In genomic region chr15:48494646-48495045, GRCh38 we compare ENCODE assay signal across 23 cellular contexts.
DNase-seq lines count a peak whose midpoint lies in the region; ATAC-seq, FAIRE-seq and TF ChIP-seq lines count a peak whose summit lies in the region.
"Had no signal": no experiment of that assay in that cellular context is flagged by ENCODE, and none has a peak within 500 bp of the region (broad histone marks: within the 10 kb centered on the region; RNA-seq: fewer than 3 reads in every experiment).

No MANE protein-coding gene starts in this region.

- H2AFZ ChIP-seq in IMR-90 (replicated peaks; ENCODE audit: low read length, poor library complexity) (no peak overlapping the region), astrocyte (ENCODE audit: low read depth, low read length) (no peak overlapping the region)

- H3K18ac ChIP-seq in IMR-90 (ENCODE audit: low read depth, low read length), result peak overlapping the region; percentile 94

- no peak overlapping the region for H3K4me3 Mint-ChIP-seq in astrocyte (ENCODE audit: unreplicated experiment)
- H3K4me3 Mint-ChIP-seq: activated CD4-positive, alpha-beta memory T cell treated with anti-CD3 and anti-CD28 coated beads, Interleukin-2, amount 10 ng/mL, durations not matched to agents 7 days and 5 days; activated T-cell treated with anti-CD3 and anti-CD28 coated beads, Interleukin-2, amount 50 U/mL, for 4 hours had no signal

- no peaks in the 10 kb centered on the region for H3K9me3 Mint-ChIP-seq in astrocyte (ENCODE audit: unreplicated experiment)
- H3K9me3 Mint-ChIP-seq: activated CD4-positive, alpha-beta memory T cell treated with anti-CD3 and anti-CD28 coated beads, Interleukin-2, amount 10 ng/mL, durations not matched to agents 7 days and 5 days; activated naive CD4-positive, alpha-beta T cell treated with anti-CD3 and anti-CD28 coated beads, Interleukin-2, amount 50 U/mL, for 72 hours; activated T-cell treated with anti-CD3 and anti-CD28 coated beads, Interleukin-2, amount 50 U/mL, for 4 hours had no signal

- H2BK15ac ChIP-seq in IMR-90 (ENCODE audit: low read depth, low read length), result peak overlapping the region; percentile 81

- H4K20me1 ChIP-seq in IMR-90 (ENCODE audit: insufficient read depth, low read length) (no peaks in the 10 kb centered on the region), astrocyte (ENCODE audit: insufficient read depth, low read length) (no peaks in the 10 kb centered on the region)

- peaks cover 12% of the 10 kb centered on the region for H3K9me1 ChIP-seq in IMR-90 (ENCODE audit: insufficient read depth, low read length)

- H3K36me3 Mint-ChIP-seq in astrocyte (ENCODE audit: low read depth, unreplicated experiment), result peaks cover 33% of the 10 kb centered on the region
- H3K36me3 Mint-ChIP-seq: activated naive CD4-positive, alpha-beta T cell treated with anti-CD3 and anti-CD28 coated beads, Interleukin-2, amount 50 U/mL, for 72 hours had no signal

- H3K4me1 ChIP-seq in IMR-90 (ENCODE audit: control insufficient read depth, insufficient read depth, low read length), result peaks cover 12% of the 10 kb centered on the region
- H3K4me1 ChIP-seq in astrocyte (ENCODE audit: insufficient read depth, low read length), result peaks cover 28% of the 10 kb centered on the region
- no peaks in the 10 kb centered on the region for H3K4me1 ChIP-seq in upper lobe of right lung
- H3K4me1 ChIP-seq: Peyer's patch, thyroid gland had no signal

- H2BK20ac ChIP-seq in IMR-90 (ENCODE audit: low read depth, low read length), result peak overlapping the region; percentile 72

- H3K27me3 ChIP-seq in IMR-90 (ENCODE audit: control insufficient read depth, insufficient read depth, low read length) (no peaks in the 10 kb centered on the region), astrocyte (ENCODE audit: insufficient read depth, low read length) (no peaks in the 10 kb centered on the region), upper lobe of right lung (no peaks in the 10 kb centered on the region)
- H3K27me3 ChIP-seq: cardiac muscle cell, Peyer's patch, thyroid gland had no signal

- DNase-seq in IMR-90 (peak; percentile 31), astrocyte (ENCODE audit: low read depth) (peak; percentile 70), iris pigment epithelial cell (ENCODE audit: low read depth) (peak; percentile 43), upper lobe of right lung (no peak)
- DNase-seq: activated CD4-positive, alpha-beta memory T cell treated with anti-CD3 and anti-CD28 coated beads, Interleukin-2, amount 10 ng/mL, durations not matched to agents 7 days and 5 days; activated T-cell treated with anti-CD3 and anti-CD28 coated beads, Interleukin-2, amount 50 U/mL, for 4 hours; DMS153; hypothalamus; NCI-H1417 treated with DMSO at 0.1 percent for 48 hours; NCI-H82; nucleus accumbens; Peyer's patch; thyroid gland; WERI-Rb-1 had no signal

- FAIRE-seq in astrocyte (lab: Jason Lieb, UNC), result no peak
- FAIRE-seq: GM18507, HTR-8/SVneo had no signal

- TF ChIP-seq RAD21 in IMR-90 (IDR thresholded peaks at IDR 0.05; ENCODE audit: low read length), result no peak

- CTCF ChIA-PET in IMR-90 (lab: Yijun Ruan, JAX), result no interaction called here

- H3K4me3 ChIP-seq in IMR-90 (ENCODE audit: insufficient read depth, low read depth, low read length) (no peak overlapping the region), astrocyte (ENCODE audit: insufficient read depth, low read depth, low read length) (no peak overlapping the region), upper lobe of right lung (no peak overlapping the region)
- H3K4me3 ChIP-seq: cardiac muscle cell, Peyer's patch, thyroid gland had no signal

- H2BK120ac ChIP-seq in IMR-90 (ENCODE audit: low read depth, low read length), result peak overlapping the region; percentile 67

- intact Hi-C loops in IMR-90 (cut with micrococcal nuclease) (no loop called here), upper lobe of right lung (cut with DNase I) (no loop called here)

- H3K9ac ChIP-seq in IMR-90 (ENCODE audit: low read depth, low read length) (no peak overlapping the region), astrocyte (ENCODE audit: low read length) (peak overlapping the region; percentile 81)

- H4K8ac ChIP-seq in IMR-90 (ENCODE audit: low read depth in 2 of 2, low read length in 2 of 2), result peak overlapping the region; percentile 24 to 33; a peak in 2 of 4 replicates

- no peak overlapping the region; the same call in 1 of the 2 replicates for H2AK5ac ChIP-seq in IMR-90 (ENCODE audit: low read depth, low read length)

- H4K91ac ChIP-seq in IMR-90 (ENCODE audit: insufficient read depth, low read depth, low read length), result peak overlapping the region; percentile 65; the same call in 1 of the 2 replicates

- TF ChIP-seq CTCF in IMR-90 (conservative IDR thresholded peaks at IDR 0.05; ENCODE audit: low read depth, low read length) (no peak), astrocyte (IDR thresholded peaks at IDR 0.05; ENCODE audit: insufficient read depth, low read depth, low read length) (no peak), upper lobe of right lung (IDR thresholded peaks at IDR 0.05) (no peak)

- H3K4me2 ChIP-seq in IMR-90 (ENCODE audit: low read depth, low read length) (no peak overlapping the region), astrocyte (ENCODE audit: low read length) (peak overlapping the region; percentile 74)

- ATAC-seq in IMR-90 (ENCODE audit: low read depth) (no peak), upper lobe of right lung (no peak), GM21447 (IDR thresholded peaks at IDR 0.05; ENCODE audit: unreplicated experiment) (no peak), GM19455 (IDR thresholded peaks at IDR 0.05; ENCODE audit: unreplicated experiment) (no peak), HG02840 (IDR thresholded peaks at IDR 0.05; ENCODE audit: low FRiP score, unreplicated experiment) (no peak)
- ATAC-seq: activated naive CD4-positive, alpha-beta T cell treated with anti-CD3 and anti-CD28 coated beads, Interleukin-2, amount 50 U/mL, for 72 hours; activated T-cell treated with anti-CD3 and anti-CD28 coated beads, Interleukin-2, amount 50 U/mL, for 4 hours; esophagus mucosa had no signal

- no peak overlapping the region for H3K27ac Mint-ChIP-seq in astrocyte (ENCODE audit: unreplicated experiment)
- H3K27ac Mint-ChIP-seq: activated CD4-positive, alpha-beta memory T cell treated with anti-CD3 and anti-CD28 coated beads, Interleukin-2, amount 10 ng/mL, durations not matched to agents 7 days and 5 days; activated naive CD4-positive, alpha-beta T cell treated with anti-CD3 and anti-CD28 coated beads, Interleukin-2, amount 50 U/mL, for 72 hours had no signal

- peaks cover 23 to 35% of the 10 kb centered on the region in 2 experiments for H3K79me1 ChIP-seq in IMR-90 (ENCODE audit: low read depth in 1 of 2, low read length in 2 of 2)

- peak overlapping the region; percentile 53 for H3K4ac ChIP-seq in IMR-90 (ENCODE audit: low read depth, low read length)

- peak overlapping the region; percentile 86; the same call in 1 of the 2 replicates for H3K14ac ChIP-seq in IMR-90 (replicated peaks; ENCODE audit: low read depth, low read length)

- WGBS in IMR-90 (ENCODE audit: extremely low coverage in 2 of 2, insufficient read length in 1 of 2), 2 experiments, result no CpG with 5 or more reads among the region's 2 CpGs

- no peak overlapping the region for H3K56ac ChIP-seq in IMR-90 (ENCODE audit: extremely low read depth, insufficient read depth, low read length)

- H3K9me3 ChIP-seq in IMR-90 (ENCODE audit: control insufficient read depth, insufficient read depth, low read length) (no peaks in the 10 kb centered on the region), astrocyte (ENCODE audit: insufficient read depth, low read depth, low read length) (no peaks in the 10 kb centered on the region), upper lobe of right lung (no peaks in the 10 kb centered on the region)
- H3K9me3 ChIP-seq: Peyer's patch, thyroid gland had no signal

- POLR2A ChIA-PET in IMR-90 (lab: Charles Lee; ENCODE audit: unreplicated experiment), result no interaction called here

- no peak for TF ChIP-seq POLR2A in IMR-90 (IDR thresholded peaks at IDR 0.05; ENCODE audit: low read depth, low read length)

- H3K27ac ChIP-seq in IMR-90 (ENCODE audit: insufficient read depth, low read length) (peak overlapping the region; percentile 96; the same call in 1 of the 2 replicates), astrocyte (ENCODE audit: low read depth, low read length) (peak overlapping the region; percentile 96), upper lobe of right lung (peak overlapping the region; percentile 32)
- H3K27ac ChIP-seq: C4-2B, cardiac muscle cell, Peyer's patch, thyroid gland, WERI-Rb-1 had no signal

- peak overlapping the region; percentile 41; the same call in 1 of the 2 replicates for H3K23ac ChIP-seq in IMR-90 (ENCODE audit: low read depth, low read length)

- peaks cover 41% of the 10 kb centered on the region for H3K36me3 ChIP-seq in IMR-90 (ENCODE audit: control insufficient read depth, insufficient read depth, low read length)
- H3K36me3 ChIP-seq in astrocyte (ENCODE audit: insufficient read depth, low read length), result peaks cover 81% of the 10 kb centered on the region
- peaks cover 30% of the 10 kb centered on the region for H3K36me3 ChIP-seq in upper lobe of right lung
- H3K36me3 ChIP-seq: cardiac muscle cell, WERI-Rb-1 had no signal

- 0 out of 2 replicates have a peak overlapping the region, but pooled peaks have one; percentile 51 for H4K5ac ChIP-seq in IMR-90 (ENCODE audit: low read depth, low read length)

- dilution Hi-C loops in IMR-90 (cut with HindIII; ENCODE audit: low sequenced_read_pairs, unreplicated experiment), result no loop called here

- peak overlapping the region; percentile 90 for H2BK5ac ChIP-seq in IMR-90 (ENCODE audit: low read depth, low read length, poor library complexity, severe bottlenecking)

- BruUV-seq in IMR-90 (replicated peaks; lab: Mats Ljungman, UMichigan), result no TSS peak

- H2AK9ac ChIP-seq in IMR-90 (replicated peaks; ENCODE audit: low read depth, low read length, poor library complexity), result no peak overlapping the region

- H3K27me3 Mint-ChIP-seq in astrocyte (ENCODE audit: low read depth, unreplicated experiment), result no peaks in the 10 kb centered on the region
- H3K27me3 Mint-ChIP-seq: activated CD4-positive, alpha-beta memory T cell treated with anti-CD3 and anti-CD28 coated beads, Interleukin-2, amount 10 ng/mL, durations not matched to agents 7 days and 5 days had no signal

- no peaks in the 10 kb centered on the region for H3K79me2 ChIP-seq in astrocyte (ENCODE audit: insufficient read depth, low read length)

- peaks cover 26% of the 10 kb centered on the region for H3K4me1 Mint-ChIP-seq in astrocyte (ENCODE audit: low read depth, unreplicated experiment)
- H3K4me1 Mint-ChIP-seq: activated CD4-positive, alpha-beta memory T cell treated with anti-CD3 and anti-CD28 coated beads, Interleukin-2, amount 10 ng/mL, durations not matched to agents 7 days and 5 days had no signal

- in situ Hi-C loops in IMR-90 (cut with MboI; ENCODE audit: low sequenced_read_pairs), result no loop called here

TF ChIP-seq in IMR-90, 13 proteins besides CTCF, POLR2A, EP300 and RAD21 (continues in another document):
- TF ChIP-seq FOS (IDR thresholded peaks at IDR 0.05; ENCODE audit: low read depth, low read length), result no peak
- no peak for TF ChIP-seq RCOR1 (IDR thresholded peaks at IDR 0.05; ENCODE audit: insufficient replicate concordance, low read length)
- no peak for TF ChIP-seq CEBPB (IDR thresholded peaks at IDR 0.05; ENCODE audit: low read depth, low read length)
- no peak for TF ChIP-seq BHLHE40 (IDR thresholded peaks at IDR 0.05; ENCODE audit: low read depth, low read length)
- TF ChIP-seq CHD1 (IDR thresholded peaks at IDR 0.05; ENCODE audit: low read depth, low read length), result no peak
- TF ChIP-seq MAZ (IDR thresholded peaks at IDR 0.05; ENCODE audit: borderline replicate concordance, low read depth, low read length), result no peak

Comparison
In these comparisons a context has a peak if more than half of its experiments do, and no peak if none do; other contexts are left out.
1. H3K27ac ChIP-seq: peak in every context shown above with its lines; median percentile 96 in IMR-90; 96 in astrocyte; 32 in upper lobe of right lung.